ENCODE assay signal across 10 cellular contexts in genomic region chr9:132546148-132547051, GRCh38. TPM values are rescaled to one million over a fixed set of nuclear protein-coding genes. Genes with fewer than 3 reads are reported as not detected.
DNase-seq lines count a peak whose midpoint lies in the region; ATAC-seq and TF ChIP-seq lines count a peak whose summit lies in the region.
"Had no signal": no experiment of that assay in that cellular context is flagged by ENCODE, and none has a peak within 500 bp of the region (broad histone marks: within the 10 kb centered on the region; RNA-seq: fewer than 3 reads in every experiment).

No MANE protein-coding gene starts in this region.

- H3K4me3 ChIP-seq in GM23338, result peak overlapping the region; percentile 56
- no peak overlapping the region for H3K4me3 ChIP-seq in fibroblast of mammary gland (ENCODE audit: control insufficient read depth, low read depth, low read length)
- no peak overlapping the region for H3K4me3 ChIP-seq in osteoblast (ENCODE audit: insufficient read depth, low read length)
- no peak overlapping the region for H3K4me3 ChIP-seq in vagina
- H3K4me3 ChIP-seq in effector memory CD4-positive, alpha-beta T cell (ENCODE audit: insufficient read depth, low read depth, low read length, poor library complexity, severe bottlenecking), result no peak overlapping the region
- H3K4me3 ChIP-seq: ovary had no signal

- intact Hi-C loops in vagina (cut with DNase I), result no loop called here

- no peaks in the 10 kb centered on the region for H3K9me3 Mint-ChIP-seq in GM23338
- H3K9me3 Mint-ChIP-seq: T-helper 1 cell treated with Interleukin-12 subunit alpha and Interleukin-12 subunit beta and Interleukin-4 antibody, amounts not matched to agents 30 μg/mL and 1 μg/mL, for 36 hours had no signal

- H3K27ac Mint-ChIP-seq in GM23338, result no peak overlapping the region
- H3K27ac Mint-ChIP-seq: T-helper 1 cell treated with Interleukin-12 subunit alpha and Interleukin-12 subunit beta and Interleukin-4 antibody, amounts not matched to agents 30 μg/mL and 1 μg/mL, for 36 hours had no signal

- H3F3A ChIP-seq in GM23338 (replicated peaks; ENCODE audit: low read depth), result no peaks in the 10 kb centered on the region

- no peaks in the 10 kb centered on the region; the same call in 1 of the 2 replicates for H3K4me1 ChIP-seq in GM23338 (ENCODE audit: insufficient read depth)
- no peaks in the 10 kb centered on the region for H3K4me1 ChIP-seq in osteoblast (ENCODE audit: insufficient read depth, low read length)
- peaks cover 7% of the 10 kb centered on the region for H3K4me1 ChIP-seq in vagina
- no peaks in the 10 kb centered on the region for H3K4me1 ChIP-seq in effector memory CD4-positive, alpha-beta T cell (ENCODE audit: control insufficient read depth, insufficient read depth, low read length, poor library complexity, severe bottlenecking)

- TF ChIP-seq POLR2A in vagina (IDR thresholded peaks at IDR 0.05), result no peak

- H3K4me1 Mint-ChIP-seq in GM23338, result peaks cover 27% of the 10 kb centered on the region

- H3K27me3 Mint-ChIP-seq in GM23338 (ENCODE audit: insufficient read depth, low read depth, poor library complexity), result peaks cover 20% of the 10 kb centered on the region

- H3K4me2 ChIP-seq in GM23338 (peak overlapping the region; percentile 89), osteoblast (ENCODE audit: insufficient read depth, low read length) (no peak overlapping the region)

- H3K9me3 ChIP-seq in osteoblast (ENCODE audit: low read depth, low read length), result no peaks in the 10 kb centered on the region
- no peaks in the 10 kb centered on the region for H3K9me3 ChIP-seq in vagina
- H3K9me3 ChIP-seq in effector memory CD4-positive, alpha-beta T cell (ENCODE audit: control insufficient read depth, low read length), result no peaks in the 10 kb centered on the region
- H3K9me3 ChIP-seq: ovary had no signal

- no peaks in the 10 kb centered on the region; the same call in 2 of the 3 replicates for H3K36me3 Mint-ChIP-seq in GM23338 (ENCODE audit: low read depth)

- no peaks in the 10 kb centered on the region for H3K27me3 ChIP-seq in GM23338 (ENCODE audit: insufficient read depth)
- H3K27me3 ChIP-seq in osteoblast (ENCODE audit: insufficient read depth, low read length), result peaks cover 23% of the 10 kb centered on the region
- no peaks in the 10 kb centered on the region for H3K27me3 ChIP-seq in vagina
- peaks cover 11% of the 10 kb centered on the region for H3K27me3 ChIP-seq in effector memory CD4-positive, alpha-beta T cell (replicated peaks; ENCODE audit: control insufficient read depth, insufficient read depth, low read length, poor library complexity, severe bottlenecking)
- H3K27me3 ChIP-seq: ovary had no signal

- TF ChIP-seq CTCF in GM23338 (conservative IDR thresholded peaks at IDR 0.05; ENCODE audit: low read depth in 2 of 2) (peak; percentile 74 to 78), fibroblast of mammary gland (conservative IDR thresholded peaks at IDR 0.05; ENCODE audit: control insufficient read depth, insufficient read depth, low read depth, low read length) (no peak), osteoblast (IDR thresholded peaks at IDR 0.05; ENCODE audit: extremely low read depth, low read depth, low read length) (no peak), vagina (IDR thresholded peaks at IDR 0.05) (no peak)

- no peaks in the 10 kb centered on the region for H3K79me2 ChIP-seq in GM23338 (replicated peaks; ENCODE audit: insufficient read depth)
- H3K79me2 ChIP-seq in osteoblast (ENCODE audit: insufficient read depth, low read length), result no peaks in the 10 kb centered on the region

- H2AFZ ChIP-seq in GM23338 (peak overlapping the region; percentile 100), osteoblast (ENCODE audit: low read length) (peak overlapping the region; percentile 22)

- H3K9me2 ChIP-seq in GM23338 (ENCODE audit: insufficient read depth), result no peaks in the 10 kb centered on the region

- DNase-seq in GM23338 (ENCODE audit: low spot score) (peak; percentile 82), NCI-H526 (lab: John Stamatoyannopoulos, UW) (peak; percentile 11 to 51), fibroblast of mammary gland (ENCODE audit: low read depth) (peak; percentile 24), osteoblast (ENCODE audit: insufficient read length, low spot score, missing footprints) (peak; percentile 93), GF-D8 (lab: John Stamatoyannopoulos, UW) (no peak), vagina (ENCODE audit: extremely low spot score in 2 of 2) (no peak)
- DNase-seq in stimulated activated CD4-positive, alpha-beta T cell treated with anti-CD3 and anti-CD28 coated beads, Interleukin-4, amount 100 ng/mL, for 24 hours, result no peak
- no peak for DNase-seq in effector memory CD4-positive, alpha-beta T cell

- no peaks in the 10 kb centered on the region for H3K36me3 ChIP-seq in GM23338 (ENCODE audit: insufficient read depth)
- no peaks in the 10 kb centered on the region for H3K36me3 ChIP-seq in osteoblast (ENCODE audit: insufficient read depth, low read length)
- H3K36me3 ChIP-seq in vagina, result no peaks in the 10 kb centered on the region
- H3K36me3 ChIP-seq in effector memory CD4-positive, alpha-beta T cell (ENCODE audit: control insufficient read depth, insufficient read depth, low read length), result no peaks in the 10 kb centered on the region
- H3K36me3 ChIP-seq: ovary had no signal

- H3K27ac ChIP-seq in GM23338 (ENCODE audit: low read depth) (no peak overlapping the region), osteoblast (ENCODE audit: low read depth, low read length) (no peak overlapping the region), vagina (no peak overlapping the region)
- no peak overlapping the region for H3K27ac ChIP-seq in effector memory CD4-positive, alpha-beta T cell (ENCODE audit: insufficient read depth, low read length, poor library complexity, severe bottlenecking)
- H3K27ac ChIP-seq: ovary had no signal

- peak overlapping the region; percentile 74 for H3K4me3 Mint-ChIP-seq in GM23338
- H3K4me3 Mint-ChIP-seq: T-helper 1 cell treated with Interleukin-12 subunit alpha and Interleukin-12 subunit beta and Interleukin-4 antibody, amounts not matched to agents 30 μg/mL and 1 μg/mL, for 36 hours had no signal

- peak; percentile 76 for ATAC-seq in GM23338

- no peaks in the 10 kb centered on the region for H4K20me1 ChIP-seq in GM23338 (replicated peaks; ENCODE audit: insufficient read depth)
- H4K20me1 ChIP-seq in osteoblast (ENCODE audit: insufficient read depth, low read length), result no peaks in the 10 kb centered on the region

TF ChIP-seq in GM23338, 12 proteins besides CTCF, POLR2A, EP300 and RAD21:
- TF ChIP-seq ZNF114 (CRISPR knock-in tag; IDR thresholded peaks at IDR 0.05) (no peak), POLR2AphosphoS5 (IDR thresholded peaks at IDR 0.05; ENCODE audit: low read depth) (0 out of 2 replicates have a peak, but pooled peaks have one; percentile 23), ZNF331 (CRISPR knock-in tag; IDR thresholded peaks at IDR 0.05; ENCODE audit: low read depth) (no peak)

RNA-seq across cellular contexts. Expression of gene BARHL1, which starts 36.0 kb away (rescaled TPM):
- total RNA-seq in GM23338 (2014; rRNA removed; shearing (Covaris generic)), result not detected in 2 replicates
- not detected in 2 replicates for polyA plus RNA-seq in GM23338 (2016; fragmentation: Nextera tagmentation; extraction: Ambion mirVana)
- not detected in 2 replicates for total RNA-seq in osteoblast
- not detected for total RNA-seq in vagina
- total RNA-seq: ovary had no signal
- polyA plus RNA-seq: ovary had no signal

Comparison
In these comparisons a context has a peak if more than half of its experiments do, and no peak if none do; other contexts are left out.
1. DNase-seq: peak in GM23338 (single experiment), NCI-H526 (2 of 2), fibroblast of mammary gland (single experiment) and osteoblast (single experiment); none in stimulated activated CD4-positive, alpha-beta T cell treated with anti-CD3 and anti-CD28 coated beads, Interleukin-4, amount 100 ng/mL, for 24 hours (single experiment), GF-D8 (single experiment), vagina (0 of 2) and effector memory CD4-positive, alpha-beta T cell (0 of 3).
2. CTCF ChIP-seq: peak in GM23338 (2 of 2); none in fibroblast of mammary gland (single experiment), osteoblast (single experiment) and vagina (0 of 3).